In the genomic region with DNA sequence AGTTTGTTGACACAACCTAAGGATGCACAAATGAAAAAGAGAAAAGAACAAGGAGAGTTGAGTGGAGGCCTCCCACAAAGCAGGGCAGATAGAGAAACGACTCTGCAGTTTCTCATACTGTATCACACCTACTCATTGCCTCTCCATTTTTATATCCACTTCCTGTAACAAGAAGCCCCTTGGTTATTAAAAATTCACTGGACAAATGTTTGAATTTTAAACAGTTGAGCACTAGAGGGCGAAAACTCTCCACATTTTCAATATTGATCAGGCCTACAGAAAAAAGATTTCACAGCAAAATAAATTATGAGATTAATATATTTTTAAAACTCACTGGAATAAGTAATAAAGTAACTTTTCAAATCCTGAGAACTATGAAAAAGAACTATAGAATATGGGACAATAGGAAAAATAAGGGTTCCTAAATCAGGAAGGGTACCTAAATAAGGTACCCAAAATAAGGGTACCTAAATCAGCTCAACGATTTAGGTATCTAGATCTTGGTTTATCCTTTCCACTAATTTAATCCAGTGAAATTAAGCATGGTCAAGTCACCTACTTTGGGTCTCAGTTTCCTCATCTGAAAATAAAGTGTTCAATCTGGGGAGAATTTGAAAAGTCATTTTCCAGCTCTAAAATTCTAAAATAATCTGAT, we compare ENCODE assay signal across 8 cellular contexts. TPM values are rescaled to one million over a fixed set of nuclear protein-coding genes. Genes with fewer than 3 reads are reported as not detected.
A peak's percentile ranks its signal among the peaks of the same experiment; 100 is the strongest.
DNase-seq lines count a peak whose midpoint lies in the region; ATAC-seq, FAIRE-seq and TF ChIP-seq lines count a peak whose summit lies in the region.

No MANE protein-coding gene starts in this region.

- H3K4me3 ChIP-seq in fibroblast of the aortic adventitia (ENCODE audit: low read depth, low read length) (no peak overlapping the region), tibial nerve (no peak overlapping the region)

- WGBS in tibial nerve, 2 donors, result 40 to 43% methylated on average over 3 of the region's 3 CpGs

- ATAC-seq in GM19452 (IDR thresholded peaks at IDR 0.05; ENCODE audit: unreplicated experiment), result no peak
- ATAC-seq in HG02852 (IDR thresholded peaks at IDR 0.05; ENCODE audit: unreplicated experiment), result no peak

- no peak for FAIRE-seq in HTR-8/SVneo (lab: Jason Lieb, UNC)

- no peaks in the 10 kb centered on the region for H3K4me1 ChIP-seq in tibial nerve

- no peak overlapping the region for H3K27ac ChIP-seq in tibial nerve

- DNase-seq in DMS53 (lab: John Stamatoyannopoulos, UW), result peak; percentile 67
- peak; percentile 45 for DNase-seq in HTR-8/SVneo (ENCODE audit: insufficient read length, low spot score)
- peak; percentile 48 for DNase-seq in RPMI7951 (ENCODE audit: low read depth)
- DNase-seq in fibroblast of the aortic adventitia (ENCODE audit: low read depth), result peak; percentile 71
- no peak for DNase-seq in tibial nerve (ENCODE audit: low spot score in 2 of 2)
- no peak for DNase-seq in amygdala (lab: John Stamatoyannopoulos, UW)

- peaks cover 0 to 49% (median 0%) of the 10 kb centered on the region in 3 donors for H3K36me3 ChIP-seq in tibial nerve

- no peaks in the 10 kb centered on the region for H3K9me3 ChIP-seq in tibial nerve

- TF ChIP-seq POLR2A in tibial nerve (IDR thresholded peaks at IDR 0.05), result no peak

- H3K27me3 ChIP-seq in tibial nerve, result no peaks in the 10 kb centered on the region

- TF ChIP-seq CTCF in fibroblast of the aortic adventitia (IDR thresholded peaks at IDR 0.05; ENCODE audit: insufficient read depth, low read length) (peak; percentile 38), tibial nerve (IDR thresholded peaks at IDR 0.05) (peak in 4 of 5 experiments; percentile 20 to 52 (median 34))

- TF ChIP-seq EP300 in tibial nerve (IDR thresholded peaks at IDR 0.05), result no peak

RNA-seq across cellular contexts. Expression of gene PPIB, which starts 47.0 kb away (rescaled TPM):
- 1,133 and 1,525 TPM in 2 replicates for total RNA-seq in RPMI7951 (2014; rRNA removed; shearing (Covaris generic))
- 237 and 811 TPM in 2 replicates for total RNA-seq in fibroblast of the aortic adventitia (ENCODE audit: low replicate concordance)
- 100 to 1,000 TPM; 168 to 290 (median 214) TPM for total RNA-seq in tibial nerve

RNA-seq across cellular contexts. Expression of gene SNX22, which starts 58.3 kb away (rescaled TPM):
- 0.12 and 0.29 TPM in 2 replicates for total RNA-seq in RPMI7951 (2014; rRNA removed; shearing (Covaris generic))
- total RNA-seq in fibroblast of the aortic adventitia (ENCODE audit: low replicate concordance) (0.18 and 0.41 TPM in 2 replicates), tibial nerve (10 to 100 TPM in 3 of 4 donors, 1 to 10 TPM in 1; 1.2 to 45.9 (median 28.7) TPM)

Comparison
In these comparisons a context has a peak if more than half of its experiments do, and no peak if none do; other contexts are left out.
1. DNase-seq: peak in DMS53 (single experiment), HTR-8/SVneo (single experiment), RPMI7951 (single experiment) and fibroblast of the aortic adventitia (single experiment); none in tibial nerve (0 of 2) and amygdala (0 of 56).